ENCODE assay signal across 20 cellular contexts in genomic region chr10:106816318-106817085, GRCh38.
"Had no signal": no experiment of that assay in that cellular context is flagged by ENCODE, and none has a peak within 500 bp of the region (broad histone marks: within the 10 kb centered on the region; RNA-seq: fewer than 3 reads in every experiment).

No MANE protein-coding gene starts in this region.

- H3K27ac ChIP-seq: breast epithelium, gastroesophageal sphincter, heart right ventricle, left ventricle myocardium inferior, right atrium auricular region had no signal

- H3K36me3 Mint-ChIP-seq: naive thymus-derived CD4-positive, alpha-beta T cell had no signal

- H3K4me3 ChIP-seq: breast epithelium, gastroesophageal sphincter, heart right ventricle, left ventricle myocardium inferior, right atrium auricular region, smooth muscle cell had no signal

- H3K36me3 ChIP-seq: breast epithelium, gastroesophageal sphincter, heart right ventricle, left ventricle myocardium inferior, right atrium auricular region had no signal

- H3K27me3 ChIP-seq: breast epithelium, gastroesophageal sphincter, heart right ventricle, right atrium auricular region had no signal

- H3K4me3 Mint-ChIP-seq: activated naive CD8-positive, alpha-beta T cell treated with anti-CD3 and anti-CD28 coated beads, Interleukin-2, amount 50 U/mL, for 24 hours; activated T-helper 1 cell treated with anti-CD3 and anti-CD28 coated beads, Interleukin-12 subunit alpha, Interleukin-12 subunit beta, Interleukin-2, Interleukin-4 antibody, amounts not matched to agents 30 ng/mL and 10 ng/mL and 1 ng/mL, durations not matched to agents 14 hours and 24 hours and 36 hours; naive thymus-derived CD4-positive, alpha-beta T cell had no signal

- DNase-seq: activated CD4-positive, CD25-positive, alpha-beta regulatory T cell treated with anti-CD3 and anti-CD28 coated beads, Interleukin-2, amount 50 U/mL, for 72 hours; activated naive CD4-positive, alpha-beta T cell treated with Interleukin-2 at 50 U/mL for 16 hours; activated naive CD8-positive, alpha-beta T cell treated with anti-CD3 and anti-CD28 coated beads, Interleukin-2, amount 50 U/mL, for 24 hours; aorta; erythroblast; heart right ventricle; islet precursor cell; left ventricle myocardium inferior; naive thymus-derived CD4-positive, alpha-beta T cell; nucleus accumbens; stimulated activated CD4-positive, alpha-beta T cell treated with anti-CD3 and anti-CD28 coated beads, Interleukin-4, amount 100 ng/mL, for 4 hours; stimulated activated CD8-positive, alpha-beta memory T cell treated with anti-CD3 and anti-CD28 coated beads, Interleukin-4, amount 100 ng/mL, for 48 hours; stimulated activated naive CD4-positive, alpha-beta T cell treated with Interleukin-2 at 50 U/mL for 16 hours; substantia nigra; trophoblast cell had no signal

- ATAC-seq: activated naive CD8-positive, alpha-beta T cell treated with anti-CD3 and anti-CD28 coated beads, Interleukin-2, amount 50 U/mL, for 24 hours; gastroesophageal sphincter; heart right ventricle; naive thymus-derived CD4-positive, alpha-beta T cell had no signal

- H3K4me1 ChIP-seq: breast epithelium, gastroesophageal sphincter, left ventricle myocardium inferior, right atrium auricular region had no signal

- H3K9me3 ChIP-seq: breast epithelium, gastroesophageal sphincter, heart right ventricle, left ventricle myocardium inferior, right atrium auricular region had no signal

- H3K9me3 Mint-ChIP-seq: activated naive CD8-positive, alpha-beta T cell treated with anti-CD3 and anti-CD28 coated beads, Interleukin-2, amount 50 U/mL, for 24 hours; activated T-helper 1 cell treated with anti-CD3 and anti-CD28 coated beads, Interleukin-12 subunit alpha, Interleukin-12 subunit beta, Interleukin-2, Interleukin-4 antibody, amounts not matched to agents 30 ng/mL and 10 ng/mL and 1 ng/mL, durations not matched to agents 14 hours and 24 hours and 36 hours had no signal

- H3K27ac Mint-ChIP-seq: activated naive CD8-positive, alpha-beta T cell treated with anti-CD3 and anti-CD28 coated beads, Interleukin-2, amount 50 U/mL, for 24 hours; activated T-helper 1 cell treated with anti-CD3 and anti-CD28 coated beads, Interleukin-12 subunit alpha, Interleukin-12 subunit beta, Interleukin-2, Interleukin-4 antibody, amounts not matched to agents 30 ng/mL and 10 ng/mL and 1 ng/mL, durations not matched to agents 14 hours and 24 hours and 36 hours; naive thymus-derived CD4-positive, alpha-beta T cell had no signal

- H3K27me3 Mint-ChIP-seq: activated naive CD8-positive, alpha-beta T cell treated with anti-CD3 and anti-CD28 coated beads, Interleukin-2, amount 50 U/mL, for 24 hours; naive thymus-derived CD4-positive, alpha-beta T cell had no signal
